ENCODE assay signal across 8 cellular contexts in genomic region chr6:49462927-49463611, GRCh38. TPM values are rescaled to one million over a fixed set of nuclear protein-coding genes. Genes with fewer than 3 reads are reported as not detected.
DNase-seq lines count a peak whose midpoint lies in the region; ATAC-seq and TF ChIP-seq lines count a peak whose summit lies in the region.

Gene CENPQ, plus strand, starts transcription at chr6:49463370. Its CDS starts 6,807 bp downstream, at chr6:49470177.
Gene MMUT, minus strand, starts transcription at chr6:49463253. Its CDS starts 3,787 bp downstream, at chr6:49459466.

- H3K27me3 Mint-ChIP-seq in activated naive CD8-positive, alpha-beta T cell treated with anti-CD3 and anti-CD28 coated beads, Interleukin-2, amount 10 ng/mL, durations not matched to agents 7 days and 5 days = no peaks in the 10 kb centered on the region

- H3K4me3 ChIP-seq in SU-DHL-6 (ENCODE audit: insufficient read depth, low read length, poor library complexity, severe bottlenecking) (peak within 1 kb of the TSS; percentile 99), ovary (peak within 1 kb of the TSS; percentile 62), thyroid gland (replicated peaks in 1 of 3) (peak within 1 kb of the TSS; percentile 57 to 82 (median 80))

- H3K9me3 Mint-ChIP-seq in activated naive CD8-positive, alpha-beta T cell treated with anti-CD3 and anti-CD28 coated beads, Interleukin-2, amount 10 ng/mL, durations not matched to agents 7 days and 5 days = no peaks in the 10 kb centered on the region

- H3K4me3 Mint-ChIP-seq in activated naive CD8-positive, alpha-beta T cell treated with anti-CD3 and anti-CD28 coated beads, Interleukin-2, amount 10 ng/mL, durations not matched to agents 7 days and 5 days = peak within 1 kb of the TSS; percentile 99

- H3K79me2 ChIP-seq in SU-DHL-6 (ENCODE audit: insufficient read depth, low read length) = peaks cover 73% of the 10 kb centered on the region

- H4K20me1 ChIP-seq in SU-DHL-6 (ENCODE audit: low read depth, low read length) = no peaks in the 10 kb centered on the region; the same call in 1 of the 2 replicates

- TF ChIP-seq CTCF in SU-DHL-6 (IDR thresholded peaks at IDR 0.05; ENCODE audit: insufficient read depth, low read length, poor library complexity, severe bottlenecking) (no peak), ovary (IDR thresholded peaks at IDR 0.05) (peak in 1 of 3 donors; percentile 28), thyroid gland (IDR thresholded peaks at IDR 0.05) (peak in 1 of 6 experiments; percentile 25)

- no peaks in the 10 kb centered on the region for H3F3A ChIP-seq in SU-DHL-6 (ENCODE audit: insufficient read depth)

- peaks cover 14% of the 10 kb centered on the region for H3K36me3 Mint-ChIP-seq in activated naive CD8-positive, alpha-beta T cell treated with anti-CD3 and anti-CD28 coated beads, Interleukin-2, amount 10 ng/mL, durations not matched to agents 7 days and 5 days

- peak within 1 kb of the TSS; percentile 87 for H2AFZ ChIP-seq in SU-DHL-6 (ENCODE audit: low read depth, low read length, severe bottlenecking)

- H3K36me3 ChIP-seq in SU-DHL-6 (ENCODE audit: low read length) = 0 out of 2 replicates have a peak, but pooled peaks cover 3% of the 10 kb centered on the region
- no peaks in the 10 kb centered on the region for H3K36me3 ChIP-seq in ovary
- H3K36me3 ChIP-seq in thyroid gland = no peaks in the 10 kb centered on the region

- peak within 1 kb of the TSS; percentile 98 for H3K27ac Mint-ChIP-seq in activated naive CD8-positive, alpha-beta T cell treated with anti-CD3 and anti-CD28 coated beads, Interleukin-2, amount 10 ng/mL, durations not matched to agents 7 days and 5 days

- POLR2A ChIA-PET in activated naive CD8-positive, alpha-beta T cell treated with anti-CD3 and anti-CD28 coated beads, Interleukin-2, amount 10 ng/mL, durations not matched to agents 7 days and 5 days (lab: Charles Lee) = no interaction called here

- H3K9me3 ChIP-seq in SU-DHL-6 (ENCODE audit: insufficient read depth, low read length) (no peaks in the 10 kb centered on the region), ovary (no peaks in the 10 kb centered on the region), thyroid gland (no peaks in the 10 kb centered on the region)

- H3K4me1 Mint-ChIP-seq in activated naive CD8-positive, alpha-beta T cell treated with anti-CD3 and anti-CD28 coated beads, Interleukin-2, amount 10 ng/mL, durations not matched to agents 7 days and 5 days = peaks cover 28% of the 10 kb centered on the region

- peak within 1 kb of the TSS; percentile 82 for H3K4me2 ChIP-seq in SU-DHL-6 (ENCODE audit: low read depth, low read length, poor library complexity, severe bottlenecking)

- intact Hi-C loops in Right ventricle myocardium inferior (cut with DNase I) (no loop called here), ovary (cut with DNase I) (no loop called here), thyroid gland (cut with DNase I) (no loop called here)

- H3K9me2 ChIP-seq in SU-DHL-6 (replicated peaks; ENCODE audit: insufficient read depth, low read length) = no peaks in the 10 kb centered on the region

- DNase-seq in NCI-H128 (lab: John Stamatoyannopoulos, UW; ENCODE audit: unreplicated experiment) (peak; percentile 73), Right ventricle myocardium inferior (ENCODE audit: missing footprints) (peak; percentile 95), ovary (peak; percentile 91 to 95 (median 92)), thyroid gland (peak; percentile 94 to 95)
- peak; percentile 93 for DNase-seq in activated naive CD8-positive, alpha-beta T cell treated with anti-CD3 and anti-CD28 coated beads, Interleukin-2, amount 10 ng/mL, durations not matched to agents 7 days and 5 days

- peak within 1 kb of the TSS; percentile 88 for H3K9ac ChIP-seq in SU-DHL-6 (ENCODE audit: low read length)

- TF ChIP-seq POLR2A in GM10847 (IDR thresholded peaks at IDR 0.05; ENCODE audit: extremely low read depth, insufficient read length) (peak; percentile 77), ovary (IDR thresholded peaks at IDR 0.05) (peak; percentile 89), thyroid gland (IDR thresholded peaks at IDR 0.05) (peak in 1 of 2 donors; percentile 80)

- peak within 1 kb of the TSS; percentile 57 for H3K27ac ChIP-seq in SU-DHL-6 (ENCODE audit: low read depth, low read length)
- peak within 1 kb of the TSS; percentile 72 to 75 for H3K27ac ChIP-seq in ovary
- peak within 1 kb of the TSS; percentile 4 to 81 (median 59) for H3K27ac ChIP-seq in thyroid gland

- 0 to 1% (median 0%) methylated on average over 37 of the region's 37 CpGs for WGBS in ovary, 3 donors
- 0% methylated on average over 36 to 37 of the region's 37 CpGs for WGBS in thyroid gland, 2 donors

- peak; percentile 87 for TF ChIP-seq EP300 in ovary (IDR thresholded peaks at IDR 0.05)

- H3K4me1 ChIP-seq in ovary (ENCODE audit: insufficient read depth) (peaks cover 3% of the 10 kb centered on the region), thyroid gland (peaks cover 18% of the 10 kb centered on the region in 2 donors)

- H3K27me3 ChIP-seq in SU-DHL-6 (ENCODE audit: low read length) (no peaks in the 10 kb centered on the region), ovary (no peaks in the 10 kb centered on the region), thyroid gland (no peaks in the 10 kb centered on the region)

- peak; percentile 99 for ATAC-seq in HG02678 (IDR thresholded peaks at IDR 0.05; ENCODE audit: unreplicated experiment)
- peak; percentile 99 for ATAC-seq in activated naive CD8-positive, alpha-beta T cell treated with anti-CD3 and anti-CD28 coated beads, Interleukin-2, amount 10 ng/mL, durations not matched to agents 7 days and 5 days (ENCODE audit: low read depth)
- peak; percentile 100 for ATAC-seq in Right ventricle myocardium inferior

RNA-seq across cellular contexts. Expression of gene CENPQ, which starts in this region (rescaled TPM):
- total RNA-seq in activated naive CD8-positive, alpha-beta T cell treated with anti-CD3 and anti-CD28 coated beads, Interleukin-2, amount 10 ng/mL, durations not matched to agents 7 days and 5 days = 10 to 100 TPM; 14.4 to 14.5 TPM
- total RNA-seq in Right ventricle myocardium inferior (4.3 TPM), ovary (1 to 10 TPM; 3.2 to 6.5 (median 5.3) TPM), thyroid gland (1 to 10 TPM; 2.4 to 6.1 (median 3.9) TPM)
- polyA plus RNA-seq in ovary = 1 to 10 TPM; 4.7 to 6.2 TPM

RNA-seq across cellular contexts. Expression of gene MMUT, which starts in this region (rescaled TPM):
- total RNA-seq in activated naive CD8-positive, alpha-beta T cell treated with anti-CD3 and anti-CD28 coated beads, Interleukin-2, amount 10 ng/mL, durations not matched to agents 7 days and 5 days = 10 to 100 TPM; 13.2 to 14.6 TPM
- total RNA-seq in Right ventricle myocardium inferior (32.7 TPM), ovary (10 to 100 TPM; 14.8 to 34.3 (median 27.5) TPM), thyroid gland (10 to 100 TPM; 15.3 to 26.7 (median 20.9) TPM)
- polyA plus RNA-seq in ovary = 10 to 100 TPM; 21.5 to 28.1 TPM

Comparison
In these comparisons a context has a peak if more than half of its experiments do, and no peak if none do; other contexts are left out.
1. Peak in every context shown above with its lines: DNase-seq, ATAC-seq, H3K4me3 ChIP-seq and H3K27ac ChIP-seq.